ENCODE assay signal across 8 cellular contexts in genomic region chr12:6764011-6764828, GRCh38. TPM values are rescaled to one million over a fixed set of nuclear protein-coding genes. Genes with fewer than 3 reads are reported as not detected.
DNase-seq lines count a peak whose midpoint lies in the region; ATAC-seq, FAIRE-seq and TF ChIP-seq lines count a peak whose summit lies in the region.

No MANE protein-coding gene starts in this region.

- BruUV-seq in Panc1 (replicated peaks; lab: Mats Ljungman, UMichigan) = no TSS peak

- POLR2A ChIA-PET in Panc1 (lab: Charles Lee) = no interaction called here

- H3K9me3 ChIP-seq in Panc1 (ENCODE audit: control insufficient read depth, insufficient read depth, low read depth, low read length) (no peaks in the 10 kb centered on the region), ascending aorta (no peaks in the 10 kb centered on the region), pancreas (no peaks in the 10 kb centered on the region)

- H3K36me3 ChIP-seq in Panc1 (ENCODE audit: control insufficient read depth, insufficient read depth, low read length) = peaks cover 2% of the 10 kb centered on the region; the same call in 1 of the 2 replicates
- H3K36me3 ChIP-seq in ascending aorta = no peaks in the 10 kb centered on the region
- no peaks in the 10 kb centered on the region for H3K36me3 ChIP-seq in pancreas

- peak; percentile 44; the same call in 1 of the 2 replicates for TF ChIP-seq POLR2A in H54 (IDR thresholded peaks at IDR 0.05; ENCODE audit: low read depth, low read length)

- peak; percentile 70 for DNase-seq in SKM-1 treated with dmso at 0.1 percent for 144 hours (lab: John Stamatoyannopoulos, UW; ENCODE audit: unreplicated experiment)
- no peak for DNase-seq in SKM-1 (lab: John Stamatoyannopoulos, UW; ENCODE audit: unreplicated experiment)
- peak; percentile 95 for DNase-seq in H54 (ENCODE audit: insufficient read length, low spot score)
- peak; percentile 74 to 86 for DNase-seq in Kasumi-1 (lab: John Stamatoyannopoulos, UW)
- peak; percentile 86 for DNase-seq in Panc1 (ENCODE audit: low read depth, low spot score)
- peak; percentile 85 to 96 for DNase-seq in ascending aorta (ENCODE audit: low spot score in 2 of 2)
- peak; percentile 94 for DNase-seq in left cardiac atrium
- peak; percentile 83 to 97 (median 92) for DNase-seq in pancreas

- CTCF ChIA-PET in Panc1 (lab: Charles Lee) = interaction anchor here (0.6 kb wide), 1 partner anchor 123 kb away, joined by 3 read pairs; no protein-coding TSS in a partner anchor

- H3K4me3 ChIP-seq in Panc1 (ENCODE audit: low read depth in 2 of 2, low read length in 2 of 2) = peak overlapping the region; percentile 9 to 60; a peak in 2 of 4 replicates
- peak overlapping the region; percentile 96 to 97 for H3K4me3 ChIP-seq in ascending aorta
- H3K4me3 ChIP-seq in pancreas = peak overlapping the region in 2 of 4 donors; percentile 32

- TF ChIP-seq CTCF in Panc1 (IDR thresholded peaks at IDR 0.05) (no peak), ascending aorta (IDR thresholded peaks at IDR 0.05) (no peak), pancreas (IDR thresholded peaks at IDR 0.05) (no peak)

- H3K4me1 ChIP-seq in Panc1 (ENCODE audit: control insufficient read depth, insufficient read depth, low read length) (peaks cover 29% of the 10 kb centered on the region), ascending aorta (peaks cover 10 to 29% of the 10 kb centered on the region in 2 donors), pancreas (peaks cover 5 to 29% (median 16%) of the 10 kb centered on the region in 3 donors)

- WGBS in pancreas, 2 donors = 1% methylated on average over 16 of the region's 16 CpGs

- H3K27ac ChIP-seq in Panc1 (ENCODE audit: low read length) = peak overlapping the region; percentile 96
- peak overlapping the region; percentile 84 to 97 for H3K27ac ChIP-seq in ascending aorta
- H3K27ac ChIP-seq in pancreas = peak overlapping the region; percentile 56 to 90 (median 79)

- peak; percentile 81 for ATAC-seq in Panc1
- ATAC-seq in left cardiac atrium = peak; percentile 85 to 88
- ATAC-seq in pancreas = peak; percentile 80 to 86 (median 84)

- in situ Hi-C loops in Panc1 (cut with HindIII; ENCODE audit: low pct_unique_long_range_greater_than_20kb, low sequenced_read_pairs) = no loop called here

- intact Hi-C loops in Panc1 (cut with micrococcal nuclease; ENCODE audit: unreplicated experiment) = no loop called here
- intact Hi-C loops in ascending aorta (cut with DNase I) = loop anchor here (1.0 to 2.0 kb wide), 2 partner anchors 11 to 75 kb away; partner anchors contain the start of genes MLF2 and ZNF384
- intact Hi-C loops in left cardiac atrium (cut with DNase I) = no loop called here
- intact Hi-C loops in pancreas (cut with DNase I) = no loop called here

- peak; percentile 94 for FAIRE-seq in H54 (lab: Jason Lieb, UNC)
- peak; percentile 96 for FAIRE-seq in pancreas (lab: Jason Lieb, UNC)

- no peaks in the 10 kb centered on the region for H3K27me3 ChIP-seq in Panc1 (ENCODE audit: control insufficient read depth, insufficient read depth, low read length)
- H3K27me3 ChIP-seq in ascending aorta = no peaks in the 10 kb centered on the region
- H3K27me3 ChIP-seq in pancreas = no peaks in the 10 kb centered on the region

RNA-seq across cellular contexts. Expression of gene PTMS, which starts 1.9 kb away (rescaled TPM):
- total RNA-seq in Panc1 (2021; ENCODE audit: unreplicated experiment) = 395 TPM
- 554 TPM for polyA plus RNA-seq in Panc1 (2012; ENCODE audit: insufficient read length)
- total RNA-seq in ascending aorta = 361 TPM
- 100 to 1,000 TPM; 164 to 189 TPM for total RNA-seq in left cardiac atrium
- total RNA-seq in pancreas = 100 to 1,000 TPM in 1 of 6 donors, 10 to 100 TPM in 5; 41.0 to 117 (median 58.3) TPM
- polyA plus RNA-seq in pancreas = 100 to 1,000 TPM; 128 to 276 TPM

RNA-seq across cellular contexts. Expression of gene LAG3, which starts 8.1 kb away (rescaled TPM):
- total RNA-seq in Panc1 (2021; ENCODE audit: unreplicated experiment) (2.7 TPM), ascending aorta (not detected), left cardiac atrium (under 1 TPM; 0.62 to 0.97 TPM), pancreas (under 1 TPM in 5 of 6 donors, not detected in 1; 0.15 to 0.32 (median 0.19) TPM)
- polyA plus RNA-seq in Panc1 (2012; ENCODE audit: insufficient read length) = 2.7 TPM
- under 1 TPM; 0.70 to 0.91 TPM for polyA plus RNA-seq in pancreas

RNA-seq across cellular contexts. Expression of gene MLF2, which starts 11.3 kb away (rescaled TPM):
- total RNA-seq in Panc1 (2021; ENCODE audit: unreplicated experiment) (175 TPM), ascending aorta (145 TPM), left cardiac atrium (100 to 1,000 TPM; 118 to 149 TPM), pancreas (10 to 100 TPM; 38.5 to 63.0 (median 54.0) TPM)
- polyA plus RNA-seq in Panc1 (2012; ENCODE audit: insufficient read length) = 269 TPM
- 100 to 1,000 TPM in 1 of 2 donors, 10 to 100 TPM in 1; 74.7 to 111 TPM for polyA plus RNA-seq in pancreas

RNA-seq across cellular contexts. Expression of gene CD4, which starts 25.1 kb away (rescaled TPM):
- total RNA-seq in Panc1 (2021; ENCODE audit: unreplicated experiment) = 0.23 TPM
- polyA plus RNA-seq in Panc1 (2012; ENCODE audit: insufficient read length) = 0.55 TPM
- 2.6 TPM for total RNA-seq in ascending aorta
- 10 to 100 TPM; 11.6 to 24.2 TPM for total RNA-seq in left cardiac atrium
- total RNA-seq in pancreas = 10 to 100 TPM in 1 of 6 donors, 1 to 10 TPM in 5; 1.2 to 19.9 (median 4.0) TPM
- 1 to 10 TPM; 1.2 to 2.0 TPM for polyA plus RNA-seq in pancreas

RNA-seq across cellular contexts. Expression of gene COPS7A, which starts 40.4 kb away (rescaled TPM):
- total RNA-seq in Panc1 (2021; ENCODE audit: unreplicated experiment) (37.5 TPM), ascending aorta (221 TPM), left cardiac atrium (10 to 100 TPM; 61.3 to 71.2 TPM), pancreas (10 to 100 TPM; 14.2 to 31.0 (median 23.8) TPM)
- polyA plus RNA-seq in Panc1 (2012; ENCODE audit: insufficient read length) = 76.8 TPM
- 10 to 100 TPM; 29.5 to 39.6 TPM for polyA plus RNA-seq in pancreas
